19 cellular contexts compared by ENCODE assay signal in genomic region chr2:31404302-31404701, GRCh38. TPM values are rescaled to one million over a fixed set of nuclear protein-coding genes. Genes with fewer than 3 reads are reported as not detected.
DNase-seq lines count a peak whose midpoint lies in the region; ATAC-seq, FAIRE-seq and TF ChIP-seq lines count a peak whose summit lies in the region.
"Had no signal": no experiment of that assay in that cellular context is flagged by ENCODE, and none has a peak within 500 bp of the region (broad histone marks: within the 10 kb centered on the region; RNA-seq: fewer than 3 reads in every experiment).

No MANE protein-coding gene starts in this region.

- H3K9me2 ChIP-seq in PC-3 (replicated peaks; ENCODE audit: low read length), result no peaks in the 10 kb centered on the region

- H3K27me3 ChIP-seq in PC-3 (ENCODE audit: low read length) (no peaks in the 10 kb centered on the region), small intestine (ENCODE audit: control insufficient read depth in 2 of 2, insufficient read depth in 2 of 2, low read length in 2 of 2) (no peaks in the 10 kb centered on the region)
- H3K27me3 ChIP-seq: BE2C had no signal

- POLR2A ChIA-PET in PC-3 (lab: Charles Lee; ENCODE audit: unreplicated experiment), result no interaction called here

- H3K4me1 ChIP-seq in PC-3 (ENCODE audit: insufficient read depth, low read length) (peaks cover 38% of the 10 kb centered on the region), small intestine (ENCODE audit: control insufficient read depth in 2 of 2, insufficient read depth in 1 of 2, low read depth in 1 of 2, low read length in 1 of 2) (peaks cover 5 to 15% of the 10 kb centered on the region in 2 donors)
- H3K4me1 ChIP-seq: BE2C had no signal

- CTCF ChIA-PET in PC-3 (lab: Charles Lee), result no interaction called here

- peak overlapping the region; percentile 42 for H3K4me2 ChIP-seq in PC-3 (ENCODE audit: low read length)
- H3K4me2 ChIP-seq: GM23338 had no signal

- peak; percentile 30 for DNase-seq in EH (ENCODE audit: low read depth)
- DNase-seq in PC-3, result no peak
- peak; percentile 57 to 72 for DNase-seq in erythroblast (lab: John Stamatoyannopoulos, UW)
- peak; percentile 59 for DNase-seq in small intestine
- DNase-seq in NCI-H524 (lab: John Stamatoyannopoulos, UW), result no peak
- DNase-seq: BE2C; CD4-positive, alpha-beta memory T cell; DMS153; DMS79 treated with DMSO at 0.1 percent for 48 hours; GDM1; H7 had no signal

- no peaks in the 10 kb centered on the region for H3F3A ChIP-seq in PC-3 (ENCODE audit: low read length, unreplicated experiment)

- no peak overlapping the region for H2AFZ ChIP-seq in PC-3 (ENCODE audit: low read length)
- H2AFZ ChIP-seq: GM23338 had no signal

- H3K9me3 ChIP-seq in PC-3 (ENCODE audit: low read length) (no peaks in the 10 kb centered on the region), small intestine (ENCODE audit: control insufficient read depth, low read depth) (no peaks in the 10 kb centered on the region)
- H3K9me3 ChIP-seq: BE2C had no signal

- FAIRE-seq in small intestine (lab: Jason Lieb, UNC), result no peak
- FAIRE-seq: D721Med, GM12892, HepG2, HTR-8/SVneo had no signal

- H3K27ac ChIP-seq in PC-3 (ENCODE audit: low read length) (peak overlapping the region; percentile 28; the same call in 1 of the 2 replicates), small intestine (ENCODE audit: low read depth in 1 of 2, low read length in 1 of 2) (no peak overlapping the region)
- H3K27ac ChIP-seq: C4-2B had no signal

- no peak for TF ChIP-seq POLR2A in erythroblast (IDR thresholded peaks at IDR 0.05; ENCODE audit: low read length)

- no peak overlapping the region for H3K4me3 ChIP-seq in PC-3 (ENCODE audit: low read length)
- no peak overlapping the region for H3K4me3 ChIP-seq in small intestine (ENCODE audit: low read depth in 1 of 2, low read length in 2 of 2)
- H3K4me3 ChIP-seq: GM23338 had no signal

- no peak overlapping the region for H3K9ac ChIP-seq in PC-3 (ENCODE audit: low read length)

- H4K20me1 ChIP-seq in PC-3 (ENCODE audit: low read length), result no peaks in the 10 kb centered on the region

- no TSS peak for BruUV-seq in PC-3 (replicated peaks; lab: Mats Ljungman, UMichigan)

- H3K79me2 ChIP-seq in PC-3 (ENCODE audit: low read length), result no peaks in the 10 kb centered on the region

- ATAC-seq in PC-3 (no peak), GM18519 (IDR thresholded peaks at IDR 0.05; ENCODE audit: low FRiP score, unreplicated experiment) (no peak), GM21529 (IDR thresholded peaks at IDR 0.05; ENCODE audit: unreplicated experiment) (no peak)
- ATAC-seq: GM23338, HepG2 had no signal

- H3K36me3 ChIP-seq in PC-3 (ENCODE audit: low read depth, low read length) (no peaks in the 10 kb centered on the region), small intestine (ENCODE audit: control insufficient read depth in 2 of 2, insufficient read depth in 2 of 2, low read length in 2 of 2) (peaks cover 0 to 5% of the 10 kb centered on the region in 2 donors)
- H3K36me3 ChIP-seq: BE2C had no signal

- 27 to 74% (median 40%) methylated on average over 1 of the region's 1 CpG for WGBS in small intestine, 3 donors

- TF ChIP-seq CTCF in PC-3 (conservative IDR thresholded peaks at IDR 0.05; ENCODE audit: low read depth, low read length), result no peak

- intact Hi-C loops in PC-3 (cut with micrococcal nuclease), result no loop called here

RNA-seq across cellular contexts. Expression of gene XDH, which starts 10.2 kb away (rescaled TPM):
- 0.06 and 0.91 TPM in 2 replicates for total RNA-seq in PC-3 (2014; rRNA removed)
- 10 to 100 TPM; 29.8 to 39.6 (median 34.9) TPM for polyA plus RNA-seq in small intestine
- total RNA-seq: CD4-positive, alpha-beta memory T cell; HepG2 had no signal
- polyA plus RNA-seq: CD4-positive, alpha-beta memory T cell; HepG2 had no signal

Comparison
In these comparisons a context has a peak if more than half of its experiments do, and no peak if none do; other contexts are left out.
1. DNase-seq: peak in EH (single experiment), erythroblast (2 of 2) and small intestine (single experiment); none in PC-3 (single experiment) and NCI-H524 (0 of 2).